In genomic region chr11:1531961-1532586, GRCh38 we compare ENCODE assay signal across 12 cellular contexts. TPM values are rescaled to one million over a fixed set of nuclear protein-coding genes. Genes with fewer than 3 reads are reported as not detected.
DNase-seq lines count a peak whose midpoint lies in the region; ATAC-seq and TF ChIP-seq lines count a peak whose summit lies in the region.
"Had no signal": no experiment of that assay in that cellular context is flagged by ENCODE, and none has a peak within 500 bp of the region (broad histone marks: within the 10 kb centered on the region; RNA-seq: fewer than 3 reads in every experiment).

No MANE protein-coding gene starts in this region.

- H3K9me3 Mint-ChIP-seq in activated T-cell treated with anti-CD3 and anti-CD28 coated beads, Interleukin-2, amount 50 U/mL, for 24 hours, result no peaks in the 10 kb centered on the region
- H3K9me3 Mint-ChIP-seq: CD14-positive monocyte had no signal

- 25 to 32% (median 25%) methylated on average over 18 to 19 of the region's 19 CpGs for WGBS in psoas muscle, 3 donors

- no peak overlapping the region for H3K4me3 Mint-ChIP-seq in activated T-cell treated with anti-CD3 and anti-CD28 coated beads, Interleukin-2, amount 50 U/mL, for 24 hours
- H3K4me3 Mint-ChIP-seq: CD14-positive monocyte had no signal

- DNase-seq in BJ (ENCODE audit: low read depth), result peak; percentile 65
- peak; percentile 85 for DNase-seq in Right ventricle myocardium inferior (ENCODE audit: missing footprints)
- peak; percentile 78 to 91 for DNase-seq in psoas muscle
- no peak for DNase-seq in activated T-cell treated with anti-CD3 and anti-CD28 coated beads, Interleukin-2, amount 50 U/mL, for 24 hours
- no peak for DNase-seq in NCI-H2196 (lab: John Stamatoyannopoulos, UW; ENCODE audit: unreplicated experiment)
- DNase-seq: activated CD4-positive, alpha-beta T cell treated with anti-CD3 and anti-CD28 coated beads, Interleukin-2, amount 50 U/mL, for 1 hour; retina had no signal

- peaks cover 35% of the 10 kb centered on the region for H3K36me3 Mint-ChIP-seq in activated T-cell treated with anti-CD3 and anti-CD28 coated beads, Interleukin-2, amount 50 U/mL, for 24 hours (ENCODE audit: low read depth)

- H3K4me1 ChIP-seq in psoas muscle, result peaks cover 89% of the 10 kb centered on the region

- no peaks in the 10 kb centered on the region for H3K27me3 ChIP-seq in BJ (ENCODE audit: control insufficient read depth, insufficient read depth, low read length)
- no peaks in the 10 kb centered on the region for H3K27me3 ChIP-seq in psoas muscle (ENCODE audit: insufficient read depth in 3 of 3, low read length in 2 of 3)

- intact Hi-C loops in Right ventricle myocardium inferior (cut with DNase I) (loop anchor here (1.0 kb wide), 1 partner anchor 26 kb away; no protein-coding TSS in a partner anchor), psoas muscle (cut with DNase I) (loop anchor here in 1 of 2 donors (2.0 to 5.0 kb wide), 2 partner anchors 40 to 233 kb away; partner anchors contain the start of gene DUSP8)

- POLR2A ChIA-PET in BJ (lab: Charles Lee), result no interaction called here

- H3K36me3 ChIP-seq in BJ (ENCODE audit: control insufficient read depth, insufficient read depth, low read length), result peaks cover 3% of the 10 kb centered on the region; the same call in 1 of the 2 replicates
- peaks cover 0 to 8% of the 10 kb centered on the region in 2 donors for H3K36me3 ChIP-seq in psoas muscle (ENCODE audit: insufficient read depth in 1 of 2, low read depth in 1 of 2)

- peaks cover 67% of the 10 kb centered on the region for H3K4me1 Mint-ChIP-seq in activated T-cell treated with anti-CD3 and anti-CD28 coated beads, Interleukin-2, amount 50 U/mL, for 24 hours (ENCODE audit: low read depth)

- no peaks in the 10 kb centered on the region for H3K27me3 Mint-ChIP-seq in activated T-cell treated with anti-CD3 and anti-CD28 coated beads, Interleukin-2, amount 50 U/mL, for 24 hours

- CTCF ChIA-PET in BJ (lab: Yijun Ruan, JAX), result interaction anchor here (0.7 to 2.3 kb wide), 5 partner anchors 12 to 319 kb away, joined by 3 to 8 read pairs (median 3); no protein-coding TSS in a partner anchor

- H3K27ac ChIP-seq in angular gyrus (ENCODE audit: low read depth, low read length) (peak overlapping the region; percentile 69), psoas muscle (peak overlapping the region; percentile 89)

- no peaks in the 10 kb centered on the region for H3K9me3 ChIP-seq in psoas muscle

- H3K27ac Mint-ChIP-seq in activated T-cell treated with anti-CD3 and anti-CD28 coated beads, Interleukin-2, amount 50 U/mL, for 24 hours, result no peak overlapping the region

- no peak for TF ChIP-seq CTCF in BJ (IDR thresholded peaks at IDR 0.05; ENCODE audit: insufficient read depth, low read depth, low read length)
- TF ChIP-seq CTCF in psoas muscle (IDR thresholded peaks at IDR 0.05), result no peak

- ATAC-seq in Right ventricle myocardium inferior, result peak; percentile 91
- peak; percentile 88 to 90 (median 90) for ATAC-seq in psoas muscle
- ATAC-seq in GM21423 (IDR thresholded peaks at IDR 0.05; ENCODE audit: unreplicated experiment), result no peak
- ATAC-seq in GM21737 (IDR thresholded peaks at IDR 0.05; ENCODE audit: unreplicated experiment), result no peak
- ATAC-seq: GM12878 had no signal

- H3K4me3 ChIP-seq in BJ (ENCODE audit: low read depth, low read length) (no peak overlapping the region), psoas muscle (peak overlapping the region; percentile 15)
- H3K4me3 ChIP-seq: GM12878 had no signal

RNA-seq across cellular contexts. Expression of gene DUSP8, which starts 40.0 kb away (rescaled TPM):
- 1.9 and 3.4 TPM in 2 replicates for polyA plus RNA-seq in BJ (2011; rRNA removed)
- polyA minus RNA-seq in BJ (2011; rRNA and poly(A)+ RNA removed), result 3.0 and 3.7 TPM in 2 replicates
- 10.5 TPM for total RNA-seq in Right ventricle myocardium inferior
- total RNA-seq in psoas muscle, result 10 to 100 TPM in 3 of 4 donors, 1 to 10 TPM in 1; 9.9 to 15.2 (median 14.0) TPM
- 1 to 10 TPM; 1.0 to 4.4 (median 3.5) TPM for polyA plus RNA-seq in psoas muscle
- polyA plus RNA-seq: CD14-positive monocyte had no signal

RNA-seq across cellular contexts. Expression of gene MOB2, which starts 45.5 kb away (rescaled TPM):
- 36.0 and 61.3 TPM in 2 replicates for polyA plus RNA-seq in BJ (2011; rRNA removed)
- polyA minus RNA-seq in BJ (2011; rRNA and poly(A)+ RNA removed), result 28.2 and 54.7 TPM in 2 replicates
- total RNA-seq in Right ventricle myocardium inferior, result 48.7 TPM
- total RNA-seq in psoas muscle, result 10 to 100 TPM; 44.5 to 58.7 (median 52.4) TPM
- polyA plus RNA-seq in psoas muscle, result 10 to 100 TPM; 52.6 to 75.1 (median 74.2) TPM

RNA-seq across cellular contexts. Expression of gene KRTAP5-1, which starts 53.0 kb away (rescaled TPM):
- polyA plus RNA-seq in BJ (2011; rRNA removed) (not detected in 2 replicates), psoas muscle (not detected)
- polyA minus RNA-seq in BJ (2011; rRNA and poly(A)+ RNA removed), result not detected in 2 replicates
- total RNA-seq in Right ventricle myocardium inferior (not detected), psoas muscle (not detected)
- total RNA-seq: GM12878 had no signal
- polyA plus RNA-seq: CD14-positive monocyte, GM12878 had no signal

Comparison
In these comparisons a context has a peak if more than half of its experiments do, and no peak if none do; other contexts are left out.
1. DNase-seq: peak in BJ (single experiment), Right ventricle myocardium inferior (single experiment) and psoas muscle (2 of 2); none in activated T-cell treated with anti-CD3 and anti-CD28 coated beads, Interleukin-2, amount 50 U/mL, for 24 hours (single experiment) and NCI-H2196 (single experiment).
2. ATAC-seq: peak in Right ventricle myocardium inferior (single experiment) and psoas muscle (4 of 4); none in GM21423 (single experiment) and GM21737 (single experiment).